1 cellular context compared by ENCODE assay signal in genomic region chr12:47754126-47754525, GRCh38.
TF ChIP-seq lines count a peak whose summit lies in the region.

No MANE protein-coding gene starts in this region.

TF ChIP-seq in SK-N-SH, 30 proteins besides CTCF, POLR2A, EP300 and RAD21 (continued from another document):
- TF ChIP-seq NFIC (IDR thresholded peaks at IDR 0.05; ENCODE audit: borderline replicate concordance) (no peak), JUND (IDR thresholded peaks at IDR 0.05) (no peak), REST (IDR thresholded peaks at IDR 0.05; ENCODE audit: low read depth, low read length) (no peak), GABPA (IDR thresholded peaks at IDR 0.05; ENCODE audit: low read depth) (no peak), YY1 (IDR thresholded peaks at IDR 0.05; ENCODE audit: low read depth) (no peak), FOXM1 (IDR thresholded peaks at IDR 0.05; ENCODE audit: low read depth) (no peak), MAX (IDR thresholded peaks at IDR 0.05; ENCODE audit: low read depth) (no peak), TAF1 (IDR thresholded peaks at IDR 0.05; ENCODE audit: borderline replicate concordance, low read depth, low read length) (no peak)
